Comparison of ENCODE assay signal across 28 cellular contexts in the genomic region with DNA sequence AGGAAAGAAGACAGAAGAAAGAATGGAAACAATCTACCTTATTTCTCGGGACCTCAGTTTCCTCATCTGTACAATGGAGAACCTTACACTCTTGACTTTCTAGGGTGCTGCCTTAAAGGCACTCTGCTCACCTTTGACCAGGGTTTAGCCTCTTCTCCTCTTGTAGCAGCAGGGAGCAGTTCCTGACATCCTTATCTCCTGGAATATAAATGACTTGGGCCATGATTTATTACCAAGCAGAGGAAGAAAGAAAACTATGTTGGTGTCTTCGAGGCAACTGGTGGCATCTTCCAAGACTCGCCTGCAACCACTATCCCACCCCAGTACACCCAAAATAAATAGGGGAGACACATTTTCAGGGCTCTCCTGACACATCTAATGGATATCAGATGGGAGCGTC.
"Had no signal": no experiment of that assay in that cellular context is flagged by ENCODE, and none has a peak within 500 bp of the region (broad histone marks: within the 10 kb centered on the region; RNA-seq: fewer than 3 reads in every experiment).

No MANE protein-coding gene starts in this region.

- H3K27ac ChIP-seq: breast epithelium, gastrocnemius medialis, right lobe of liver, upper lobe of left lung, vagina had no signal

- H3K9me3 Mint-ChIP-seq: activated CD4-positive, alpha-beta memory T cell treated with anti-CD3 and anti-CD28 coated beads, Interleukin-2, amount 10 ng/mL, durations not matched to agents 7 days and 5 days; activated CD4-positive, alpha-beta T cell treated with anti-CD3 and anti-CD28 coated beads, Interleukin-2, amount 10 ng/mL, durations not matched to agents 7 days and 5 days; activated T-cell treated with anti-CD3 and anti-CD28 coated beads, Interleukin-2, amount 50 U/mL, for 4 hours; activated T-helper 17 cell treated with anti-CD3 and anti-CD28 coated beads, Interleukin-2, amount 50 U/mL, for 72 hours; central memory CD8-positive, alpha-beta T cell; stimulated activated memory B cell treated with anti-CD40 and anti-IgM and Interleukin-4, amounts not matched to agents 10 μg/mL and 1 μg/mL and 100 μg/mL, for 72 hours; stimulated activated naive CD8-positive, alpha-beta T cell treated with anti-CD3 and anti-CD28 coated beads, Interleukin-15, amount 100 ng/mL, for 72 hours had no signal

- H3K27me3 ChIP-seq: gastrocnemius medialis, right lobe of liver, upper lobe of left lung, vagina had no signal

- H3K4me1 Mint-ChIP-seq: activated CD4-positive, alpha-beta memory T cell treated with anti-CD3 and anti-CD28 coated beads, Interleukin-2, amount 10 ng/mL, durations not matched to agents 7 days and 5 days; activated CD4-positive, alpha-beta T cell treated with anti-CD3 and anti-CD28 coated beads, Interleukin-2, amount 10 ng/mL, durations not matched to agents 7 days and 5 days; activated T-helper 17 cell treated with anti-CD3 and anti-CD28 coated beads, Interleukin-2, amount 50 U/mL, for 72 hours; central memory CD8-positive, alpha-beta T cell; naive B cell; stimulated activated naive CD8-positive, alpha-beta T cell treated with anti-CD3 and anti-CD28 coated beads, Interleukin-15, amount 100 ng/mL, for 72 hours had no signal

- H3K4me3 Mint-ChIP-seq: activated CD4-positive, alpha-beta memory T cell treated with anti-CD3 and anti-CD28 coated beads, Interleukin-2, amount 10 ng/mL, durations not matched to agents 7 days and 5 days; activated CD4-positive, alpha-beta T cell treated with anti-CD3 and anti-CD28 coated beads, Interleukin-2, amount 10 ng/mL, durations not matched to agents 7 days and 5 days; activated T-cell treated with anti-CD3 and anti-CD28 coated beads, Interleukin-2, amount 50 U/mL, for 4 hours; activated T-helper 17 cell treated with anti-CD3 and anti-CD28 coated beads, Interleukin-2, amount 50 U/mL, for 72 hours; central memory CD8-positive, alpha-beta T cell; naive B cell; stimulated activated memory B cell treated with anti-CD40 and anti-IgM and Interleukin-4, amounts not matched to agents 10 μg/mL and 1 μg/mL and 100 μg/mL, for 72 hours; stimulated activated naive CD8-positive, alpha-beta T cell treated with anti-CD3 and anti-CD28 coated beads, Interleukin-15, amount 100 ng/mL, for 72 hours had no signal

- ATAC-seq: activated T-cell treated with anti-CD3 and anti-CD28 coated beads, Interleukin-2, amount 50 U/mL, for 4 hours; activated T-helper 17 cell treated with anti-CD3 and anti-CD28 coated beads, Interleukin-2, amount 50 U/mL, for 72 hours; gastrocnemius medialis; left cardiac atrium; right lobe of liver; stimulated activated memory B cell treated with anti-CD40 and anti-IgM and Interleukin-4, amounts not matched to agents 10 μg/mL and 1 μg/mL and 100 μg/mL, for 72 hours; stimulated activated naive CD8-positive, alpha-beta T cell treated with anti-CD3 and anti-CD28 coated beads, Interleukin-15, amount 100 ng/mL, for 72 hours had no signal

- H3K36me3 Mint-ChIP-seq: naive B cell; stimulated activated memory B cell treated with anti-CD40 and anti-IgM and Interleukin-4, amounts not matched to agents 10 μg/mL and 1 μg/mL and 100 μg/mL, for 72 hours had no signal

- H3K27ac Mint-ChIP-seq: activated CD4-positive, alpha-beta memory T cell treated with anti-CD3 and anti-CD28 coated beads, Interleukin-2, amount 10 ng/mL, durations not matched to agents 7 days and 5 days; activated CD4-positive, alpha-beta T cell treated with anti-CD3 and anti-CD28 coated beads, Interleukin-2, amount 10 ng/mL, durations not matched to agents 7 days and 5 days; activated T-helper 17 cell treated with anti-CD3 and anti-CD28 coated beads, Interleukin-2, amount 50 U/mL, for 72 hours; naive B cell; stimulated activated memory B cell treated with anti-CD40 and anti-IgM and Interleukin-4, amounts not matched to agents 10 μg/mL and 1 μg/mL and 100 μg/mL, for 72 hours; stimulated activated naive CD8-positive, alpha-beta T cell treated with anti-CD3 and anti-CD28 coated beads, Interleukin-15, amount 100 ng/mL, for 72 hours had no signal

- H3K4me3 ChIP-seq: breast epithelium, gastrocnemius medialis, right lobe of liver, smooth muscle cell, upper lobe of left lung, vagina had no signal

- DNase-seq: activated CD4-positive, alpha-beta memory T cell treated with anti-CD3 and anti-CD28 coated beads, Interleukin-2, amount 10 ng/mL, durations not matched to agents 7 days and 5 days; activated CD4-positive, alpha-beta T cell treated with anti-CD3 and anti-CD28 coated beads for 1 hour; activated CD4-positive, alpha-beta T cell treated with anti-CD3 and anti-CD28 coated beads, Interleukin-2, amount 10 ng/mL, durations not matched to agents 7 days and 5 days; activated gamma-delta T cell treated with Interleukin-2 at 50 U/mL for 16 hours; activated naive CD4-positive, alpha-beta T cell treated with anti-CD3 and anti-CD28 coated beads, Interleukin-2, amount 50 U/mL, for 16 hours; activated T-cell treated with anti-CD3 and anti-CD28 coated beads, Interleukin-2, amount 50 U/mL, for 4 hours; amniotic stem cell; effector CD8-positive, alpha-beta T cell; erythroblast; gastrocnemius medialis; hippocampal formation; left cardiac atrium; left ventricle myocardium superior; naive B cell; posterior cingulate gyrus; right lobe of liver; stimulated activated CD4-positive, alpha-beta T cell treated with anti-CD3 and anti-CD28 coated beads, Interleukin-1b, Interleukin-23, amount 100 ng/mL, for 48 hours; stimulated activated CD4-positive, alpha-beta T cell treated with anti-CD3 and anti-CD28 coated beads, Interleukin-4, amount 100 ng/mL, for 4 hours; stimulated activated CD8-positive, alpha-beta memory T cell treated with anti-CD3 and anti-CD28 coated beads, Interleukin-4, amount 100 ng/mL, for 48 hours; stimulated activated naive CD8-positive, alpha-beta T cell treated with anti-CD3 and anti-CD28 coated beads, Interleukin-15, amount 100 ng/mL, for 72 hours; substantia nigra had no signal

- H3K36me3 ChIP-seq: breast epithelium, gastrocnemius medialis, right lobe of liver, upper lobe of left lung, vagina had no signal

- H3K9me3 ChIP-seq: breast epithelium, gastrocnemius medialis, right lobe of liver, upper lobe of left lung, vagina had no signal
